Comparison of ENCODE assay signal across 9 cellular contexts in genomic region chr5:134561871-134562296, GRCh38. TPM values are rescaled to one million over a fixed set of nuclear protein-coding genes. Genes with fewer than 3 reads are reported as not detected.
DNase-seq lines count a peak whose midpoint lies in the region; ATAC-seq and TF ChIP-seq lines count a peak whose summit lies in the region.
"Had no signal": no experiment of that assay in that cellular context is flagged by ENCODE, and none has a peak within 500 bp of the region (broad histone marks: within the 10 kb centered on the region; RNA-seq: fewer than 3 reads in every experiment).

No MANE protein-coding gene starts in this region.

- DNase-seq in DMS114 treated with DMSO at 0.1 percent for 48 hours (lab: John Stamatoyannopoulos, UW; ENCODE audit: unreplicated experiment): peak; percentile 24
- peak; percentile 53 for DNase-seq in HuH-7 (ENCODE audit: low spot score)
- DNase-seq in central memory CD8-positive, alpha-beta T cell (ENCODE audit: low spot score in 2 of 2): no peak
- no peak for DNase-seq in natural killer cell
- DNase-seq in activated CD4-positive, CD25-positive, alpha-beta regulatory T cell (lab: John Stamatoyannopoulos, UW): no peak
- no peak for DNase-seq in medulla oblongata (ENCODE audit: extremely low spot score)
- DNase-seq in stimulated activated naive CD8-positive, alpha-beta T cell treated with anti-CD3 and anti-CD28 coated beads, Interleukin-15, Interleukin-2, amounts not matched to agents 100 U/mL and 50 U/mL, for 24 hours: no peak
- no peak for DNase-seq in activated CD8-positive, alpha-beta memory T cell treated with anti-CD3 and anti-CD28 coated beads, Interleukin-2, amount 10 ng/mL, durations not matched to agents 7 days and 5 days
- DNase-seq: NCI-H1048 had no signal

- peaks cover 47% of the 10 kb centered on the region for H3K36me3 Mint-ChIP-seq in central memory CD8-positive, alpha-beta T cell (ENCODE audit: insufficient read depth)
- H3K36me3 Mint-ChIP-seq in natural killer cell: no peaks in the 10 kb centered on the region
- H3K36me3 Mint-ChIP-seq in activated CD8-positive, alpha-beta memory T cell treated with anti-CD3 and anti-CD28 coated beads, Interleukin-2, amount 10 ng/mL, durations not matched to agents 7 days and 5 days: peaks cover 34% of the 10 kb centered on the region

- H3K4me3 Mint-ChIP-seq in central memory CD8-positive, alpha-beta T cell: no peak overlapping the region
- no peak overlapping the region for H3K4me3 Mint-ChIP-seq in natural killer cell
- H3K4me3 Mint-ChIP-seq in activated CD8-positive, alpha-beta memory T cell treated with anti-CD3 and anti-CD28 coated beads, Interleukin-2, amount 10 ng/mL, durations not matched to agents 7 days and 5 days: no peak overlapping the region

- no peaks in the 10 kb centered on the region for H3K9me3 Mint-ChIP-seq in central memory CD8-positive, alpha-beta T cell
- no peaks in the 10 kb centered on the region for H3K9me3 Mint-ChIP-seq in natural killer cell
- no peaks in the 10 kb centered on the region for H3K9me3 Mint-ChIP-seq in activated CD8-positive, alpha-beta memory T cell treated with anti-CD3 and anti-CD28 coated beads, Interleukin-2, amount 10 ng/mL, durations not matched to agents 7 days and 5 days (ENCODE audit: low read depth)

- CTCF ChIA-PET in activated CD8-positive, alpha-beta memory T cell treated with anti-CD3 and anti-CD28 coated beads, Interleukin-2, amount 10 ng/mL, durations not matched to agents 7 days and 5 days (lab: Charles Lee): interaction anchor here (0.9 kb wide), 1 partner anchor 25 kb away, joined by 4 read pairs; no protein-coding TSS in a partner anchor

- H3K4me1 Mint-ChIP-seq in central memory CD8-positive, alpha-beta T cell: peaks cover 8% of the 10 kb centered on the region
- peaks cover 2 to 31% of the 10 kb centered on the region in 2 donors for H3K4me1 Mint-ChIP-seq in natural killer cell
- peaks cover 1% of the 10 kb centered on the region for H3K4me1 Mint-ChIP-seq in activated CD8-positive, alpha-beta memory T cell treated with anti-CD3 and anti-CD28 coated beads, Interleukin-2, amount 10 ng/mL, durations not matched to agents 7 days and 5 days

- no peaks in the 10 kb centered on the region for H3K27me3 Mint-ChIP-seq in central memory CD8-positive, alpha-beta T cell
- H3K27me3 Mint-ChIP-seq in natural killer cell (ENCODE audit: low read depth in 2 of 2): no peaks in the 10 kb centered on the region
- H3K27me3 Mint-ChIP-seq in activated CD8-positive, alpha-beta memory T cell treated with anti-CD3 and anti-CD28 coated beads, Interleukin-2, amount 10 ng/mL, durations not matched to agents 7 days and 5 days: no peaks in the 10 kb centered on the region

- TF ChIP-seq CTCF in natural killer cell (IDR thresholded peaks at IDR 0.05): no peak

- H3K27ac Mint-ChIP-seq in central memory CD8-positive, alpha-beta T cell (ENCODE audit: low read depth): peak overlapping the region; percentile 78
- peak overlapping the region; percentile 38 for H3K27ac Mint-ChIP-seq in natural killer cell
- no peak overlapping the region for H3K27ac Mint-ChIP-seq in activated CD8-positive, alpha-beta memory T cell treated with anti-CD3 and anti-CD28 coated beads, Interleukin-2, amount 10 ng/mL, durations not matched to agents 7 days and 5 days

- intact Hi-C loops in natural killer cell (cut with micrococcal nuclease): no loop called here

- ATAC-seq in central memory CD8-positive, alpha-beta T cell (replicated peaks; ENCODE audit: extremely low read depth, poor library complexity, severe bottlenecking): no peak
- no peak for ATAC-seq in natural killer cell
- no peak for ATAC-seq in stimulated activated naive CD8-positive, alpha-beta T cell treated with anti-CD3 and anti-CD28 coated beads, Interleukin-15, Interleukin-2, amounts not matched to agents 100 U/mL and 50 U/mL, for 24 hours
- no peak for ATAC-seq in activated CD8-positive, alpha-beta memory T cell treated with anti-CD3 and anti-CD28 coated beads, Interleukin-2, amount 10 ng/mL, durations not matched to agents 7 days and 5 days

RNA-seq across cellular contexts. Expression of gene JADE2, which starts 36.4 kb away (rescaled TPM):
- total RNA-seq in natural killer cell: 100 to 1,000 TPM; 130 to 174 (median 173) TPM
- 10 to 100 TPM; 88.1 to 98.4 TPM for total RNA-seq in activated CD8-positive, alpha-beta memory T cell treated with anti-CD3 and anti-CD28 coated beads, Interleukin-2, amount 10 ng/mL, durations not matched to agents 7 days and 5 days

Comparison
In these comparisons a context has a peak if more than half of its experiments do, and no peak if none do; other contexts are left out.
1. DNase-seq: peak in DMS114 treated with DMSO at 0.1 percent for 48 hours (single experiment) and HuH-7 (single experiment); none in central memory CD8-positive, alpha-beta T cell (0 of 2), natural killer cell (single experiment), activated CD4-positive, CD25-positive, alpha-beta regulatory T cell (0 of 4), medulla oblongata (single experiment), stimulated activated naive CD8-positive, alpha-beta T cell treated with anti-CD3 and anti-CD28 coated beads, Interleukin-15, Interleukin-2, amounts not matched to agents 100 U/mL and 50 U/mL, for 24 hours (single experiment) and activated CD8-positive, alpha-beta memory T cell treated with anti-CD3 and anti-CD28 coated beads, Interleukin-2, amount 10 ng/mL, durations not matched to agents 7 days and 5 days (single experiment).